ENCODE assay signal across 16 cellular contexts in the genomic region with DNA sequence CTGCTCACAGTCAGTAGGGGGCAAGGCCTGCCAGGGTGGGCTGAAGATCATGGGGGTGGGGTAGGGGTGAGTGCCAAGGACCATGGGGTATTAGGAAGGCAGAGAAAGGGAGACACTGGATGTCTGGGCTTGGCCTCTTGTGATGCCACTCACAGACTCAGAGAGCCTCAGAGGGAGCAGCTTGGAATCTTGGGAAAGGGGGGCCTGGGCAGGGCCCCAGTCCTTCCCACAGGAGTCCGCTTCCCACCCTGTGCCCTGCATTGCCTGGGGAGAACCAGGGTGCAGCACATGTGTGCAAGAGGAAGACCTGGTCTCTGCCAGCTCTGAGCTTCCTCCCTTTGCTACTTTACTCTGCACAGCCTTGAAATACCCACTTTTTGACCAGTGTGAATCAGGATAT. TPM values are rescaled to one million over a fixed set of nuclear protein-coding genes. Genes with fewer than 3 reads are reported as not detected.
A peak's percentile ranks its signal among the peaks of the same experiment; 100 is the strongest.
DNase-seq lines count a peak whose midpoint lies in the region; ATAC-seq and TF ChIP-seq lines count a peak whose summit lies in the region.
"Had no signal": no experiment of that assay in that cellular context is flagged by ENCODE, and none has a peak within 500 bp of the region (broad histone marks: within the 10 kb centered on the region; RNA-seq: fewer than 3 reads in every experiment).

No MANE protein-coding gene starts in this region.

- H3K27ac ChIP-seq in right cardiac atrium (ENCODE audit: low read length) (no peak overlapping the region), neural cell (ENCODE audit: low read length) (no peak overlapping the region), sigmoid colon (no peak overlapping the region), trophoblast cell (ENCODE audit: low read depth, low read length) (no peak overlapping the region)
- H3K27ac ChIP-seq: BLaER1 treated with 17β-estradiol and CSF1 and Interleukin-3, amounts not matched to agents 10 nM and 100 nM had no signal

- H3K4ac ChIP-seq in trophoblast cell (ENCODE audit: low read depth, low read length) = no peak overlapping the region

- DNase-seq in cardiac septum (ENCODE audit: low spot score) (peak; percentile 53), right cardiac atrium (no peak), sigmoid colon (peak; percentile 32), trophoblast cell (no peak), T-helper 9 cell (no peak)
- DNase-seq: 8988T; Calu3; CD8-positive, alpha-beta T cell; GF-D8; HCEC 1CT had no signal

- TF ChIP-seq CTCF in neural cell (IDR thresholded peaks at IDR 0.05; ENCODE audit: poor library complexity, severe bottlenecking) (no peak), sigmoid colon (IDR thresholded peaks at IDR 0.05) (no peak)

- H3K4me3 ChIP-seq in right cardiac atrium (ENCODE audit: low read length) (no peak overlapping the region), neural cell (ENCODE audit: low read length) (peak overlapping the region; percentile 25), sigmoid colon (no peak overlapping the region), trophoblast cell (ENCODE audit: low read depth, low read length) (no peak overlapping the region)
- H3K4me3 ChIP-seq: BLaER1 treated with 17β-estradiol and CSF1 and Interleukin-3, amounts not matched to agents 10 nM and 100 nM; GM12878; GM23338 had no signal

- H3K4me1 ChIP-seq in right cardiac atrium (ENCODE audit: control insufficient read depth, insufficient read depth, low read length) = no peaks in the 10 kb centered on the region
- peaks cover 0 to 16% (median 13%) of the 10 kb centered on the region in 4 donors for H3K4me1 ChIP-seq in sigmoid colon
- peaks cover 11 to 13% of the 10 kb centered on the region in 2 experiments for H3K4me1 ChIP-seq in trophoblast cell (ENCODE audit: control insufficient read depth in 1 of 2, insufficient read depth in 2 of 2, low read length in 2 of 2)

- no peak overlapping the region for H2BK5ac ChIP-seq in trophoblast cell (ENCODE audit: low read depth, low read length, poor library complexity)

- TF ChIP-seq RAD21 in neural cell (conservative IDR thresholded peaks at IDR 0.05) = no peak

- H3K27me3 ChIP-seq in right cardiac atrium (ENCODE audit: control insufficient read depth, insufficient read depth) (no peaks in the 10 kb centered on the region), neural cell (ENCODE audit: insufficient read depth, low read depth, low read length) (peaks cover 19% of the 10 kb centered on the region), sigmoid colon (peaks cover 13 to 61% (median 47%) of the 10 kb centered on the region in 3 donors), trophoblast cell (ENCODE audit: insufficient read depth, low read length) (peaks cover 27% of the 10 kb centered on the region)

- H3K9me2 ChIP-seq in neural cell (ENCODE audit: insufficient read depth, low read length) = no peaks in the 10 kb centered on the region

- no peak overlapping the region for H3K9ac ChIP-seq in neural cell (ENCODE audit: low read length)
- H3K9ac ChIP-seq in trophoblast cell (ENCODE audit: low read length) = no peak overlapping the region
- H3K9ac ChIP-seq: BLaER1 treated with 17β-estradiol and CSF1 and Interleukin-3, amounts not matched to agents 10 nM and 100 nM had no signal

- H3K79me1 ChIP-seq in trophoblast cell (ENCODE audit: low read length) = no peaks in the 10 kb centered on the region

- no peak overlapping the region for H2AFZ ChIP-seq in neural cell (ENCODE audit: low read depth, low read length)
- no peak overlapping the region for H2AFZ ChIP-seq in trophoblast cell (ENCODE audit: insufficient read depth, low read length, poor library complexity)
- H2AFZ ChIP-seq: GM23338 had no signal

- H3K18ac ChIP-seq in trophoblast cell (ENCODE audit: low read length) = no peak overlapping the region

- H2BK120ac ChIP-seq in trophoblast cell (ENCODE audit: insufficient read depth, low read length, poor library complexity) = no peak overlapping the region

- no peak overlapping the region for H3K23ac ChIP-seq in trophoblast cell (ENCODE audit: low read length)

- TF ChIP-seq EP300 in neural cell (conservative IDR thresholded peaks at IDR 0.05; ENCODE audit: poor library complexity, severe bottlenecking) (no peak), sigmoid colon (IDR thresholded peaks at IDR 0.05) (no peak)

- no peaks in the 10 kb centered on the region for H3K36me3 ChIP-seq in neural cell (ENCODE audit: insufficient read depth, low read length)
- H3K36me3 ChIP-seq in sigmoid colon = no peaks in the 10 kb centered on the region
- no peaks in the 10 kb centered on the region for H3K36me3 ChIP-seq in trophoblast cell (ENCODE audit: control insufficient read depth in 1 of 2, insufficient read depth in 2 of 2, low read length in 2 of 2)
- H3K36me3 ChIP-seq: BLaER1 treated with 17β-estradiol and CSF1 and Interleukin-3, amounts not matched to agents 10 nM and 100 nM had no signal

- H3F3A ChIP-seq in neural cell (ENCODE audit: insufficient read depth, low read length, poor library complexity, severe bottlenecking) = no peaks in the 10 kb centered on the region

- no peak overlapping the region for H2AK5ac ChIP-seq in trophoblast cell (ENCODE audit: low read length)

- no peaks in the 10 kb centered on the region for H3K79me2 ChIP-seq in neural cell (replicated peaks; ENCODE audit: insufficient read depth, low read length)
- no peaks in the 10 kb centered on the region for H3K79me2 ChIP-seq in trophoblast cell (ENCODE audit: control insufficient read depth, insufficient read depth, low read length, poor library complexity)

- ATAC-seq in right cardiac atrium = no peak
- no peak for ATAC-seq in GM19455 (IDR thresholded peaks at IDR 0.05; ENCODE audit: unreplicated experiment)
- ATAC-seq: CD8-positive, alpha-beta T cell; GM12878; GM23338 had no signal

- H4K8ac ChIP-seq in trophoblast cell (ENCODE audit: low read depth, low read length) = no peak overlapping the region

- no peak overlapping the region for H4K12ac ChIP-seq in trophoblast cell (ENCODE audit: low read depth, low read length)

- no peak overlapping the region for H3K4me2 ChIP-seq in neural cell (ENCODE audit: low read length)
- H3K4me2 ChIP-seq in trophoblast cell (ENCODE audit: low read length) = no peak overlapping the region
- H3K4me2 ChIP-seq: BLaER1 treated with 17β-estradiol and CSF1 and Interleukin-3, amounts not matched to agents 10 nM and 100 nM had no signal

- WGBS in right cardiac atrium = 94% methylated on average over 1 of the region's 1 CpG
- WGBS in sigmoid colon, 2 donors = 94 to 97% methylated on average over 1 of the region's 1 CpG
- WGBS in trophoblast cell (ENCODE audit: extremely low coverage, insufficient coverage, insufficient read length) = no CpG with 5 or more reads among the region's 1 CpG

- intact Hi-C loops in cardiac septum (cut with DNase I) = no loop called here
- intact Hi-C loops in right cardiac atrium (cut with DNase I) = no loop called here
- intact Hi-C loops in sigmoid colon (cut with DNase I) = no loop called here

- TF ChIP-seq POLR2A in sigmoid colon (IDR thresholded peaks at IDR 0.05) = no peak

- no peaks in the 10 kb centered on the region for H3K9me3 ChIP-seq in right cardiac atrium (ENCODE audit: control insufficient read depth, low read length)
- no peaks in the 10 kb centered on the region for H3K9me3 ChIP-seq in neural cell (ENCODE audit: low read length)
- no peaks in the 10 kb centered on the region for H3K9me3 ChIP-seq in sigmoid colon
- no peaks in the 10 kb centered on the region for H3K9me3 ChIP-seq in trophoblast cell (ENCODE audit: insufficient read depth, low read depth, low read length)

- no peak overlapping the region for H4K91ac ChIP-seq in trophoblast cell (ENCODE audit: low read depth, low read length)

- no peak overlapping the region for H3K14ac ChIP-seq in trophoblast cell (ENCODE audit: low read length)

- no peak overlapping the region for H2BK12ac ChIP-seq in trophoblast cell (ENCODE audit: low read length)

- no peaks in the 10 kb centered on the region for H4K20me1 ChIP-seq in neural cell (ENCODE audit: insufficient read depth)
- H4K20me1 ChIP-seq: BLaER1 treated with 17β-estradiol and CSF1 and Interleukin-3, amounts not matched to agents 10 nM and 100 nM had no signal

TF ChIP-seq in neural cell, 6 proteins besides CTCF, POLR2A, EP300 and RAD21:
- TF ChIP-seq TAF1 (IDR thresholded peaks at IDR 0.05; ENCODE audit: low read depth) (no peak), SMC3 (conservative IDR thresholded peaks at IDR 0.05; ENCODE audit: poor library complexity) (no peak), MXI1 (conservative IDR thresholded peaks at IDR 0.05; ENCODE audit: poor library complexity, severe bottlenecking) (no peak), EZH2 (IDR thresholded peaks at IDR 0.05; ENCODE audit: borderline replicate concordance, insufficient read depth, low read length, poor library complexity, severe bottlenecking) (no peak), POLR2AphosphoS5 (IDR thresholded peaks at IDR 0.05) (no peak)
- TF ChIP-seq, protein P1, sequence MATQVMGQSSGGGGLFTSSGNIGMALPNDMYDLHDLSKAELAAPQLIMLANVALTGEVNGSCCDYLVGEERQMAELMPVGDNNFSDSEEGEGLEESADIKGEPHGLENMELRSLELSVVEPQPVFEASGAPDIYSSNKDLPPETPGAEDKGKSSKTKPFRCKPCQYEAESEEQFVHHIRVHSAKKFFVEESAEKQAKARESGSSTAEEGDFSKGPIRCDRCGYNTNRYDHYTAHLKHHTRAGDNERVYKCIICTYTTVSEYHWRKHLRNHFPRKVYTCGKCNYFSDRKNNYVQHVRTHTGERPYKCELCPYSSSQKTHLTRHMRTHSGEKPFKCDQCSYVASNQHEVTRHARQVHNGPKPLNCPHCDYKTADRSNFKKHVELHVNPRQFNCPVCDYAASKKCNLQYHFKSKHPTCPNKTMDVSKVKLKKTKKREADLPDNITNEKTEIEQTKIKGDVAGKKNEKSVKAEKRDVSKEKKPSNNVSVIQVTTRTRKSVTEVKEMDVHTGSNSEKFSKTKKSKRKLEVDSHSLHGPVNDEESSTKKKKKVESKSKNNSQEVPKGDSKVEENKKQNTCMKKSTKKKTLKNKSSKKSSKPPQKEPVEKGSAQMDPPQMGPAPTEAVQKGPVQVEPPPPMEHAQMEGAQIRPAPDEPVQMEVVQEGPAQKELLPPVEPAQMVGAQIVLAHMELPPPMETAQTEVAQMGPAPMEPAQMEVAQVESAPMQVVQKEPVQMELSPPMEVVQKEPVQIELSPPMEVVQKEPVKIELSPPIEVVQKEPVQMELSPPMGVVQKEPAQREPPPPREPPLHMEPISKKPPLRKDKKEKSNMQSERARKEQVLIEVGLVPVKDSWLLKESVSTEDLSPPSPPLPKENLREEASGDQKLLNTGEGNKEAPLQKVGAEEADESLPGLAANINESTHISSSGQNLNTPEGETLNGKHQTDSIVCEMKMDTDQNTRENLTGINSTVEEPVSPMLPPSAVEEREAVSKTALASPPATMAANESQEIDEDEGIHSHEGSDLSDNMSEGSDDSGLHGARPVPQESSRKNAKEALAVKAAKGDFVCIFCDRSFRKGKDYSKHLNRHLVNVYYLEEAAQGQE (IDR thresholded peaks at IDR 0.05; ENCODE audit: borderline replicate concordance) = no peak

RNA-seq across cellular contexts. Expression of a gene that starts 4.3 kb away (rescaled TPM):
- total RNA-seq in cardiac septum (2.9 TPM), right cardiac atrium (1 to 10 TPM; 3.0 to 5.9 (median 4.6) TPM), sigmoid colon (under 1 TPM; 0.27 to 0.71 (median 0.61) TPM)
- polyA plus RNA-seq in right cardiac atrium (2.2 TPM), neural cell (14.8 and 18.7 TPM in 2 replicates), sigmoid colon (under 1 TPM; 0.23 to 0.60 (median 0.50) TPM)
- polyA minus RNA-seq in neural cell = 43.1 and 50.0 TPM in 2 replicates
- polyA plus RNA-seq in trophoblast cell (2013) = 3.1 and 3.2 TPM in 2 replicates
- total RNA-seq: CD8-positive, alpha-beta T cell; HT-29 had no signal

Comparison
In these comparisons a context has a peak if more than half of its experiments do, and no peak if none do; other contexts are left out.
1. DNase-seq: peak in cardiac septum (single experiment) and sigmoid colon (single experiment); none in right cardiac atrium (0 of 3), trophoblast cell (0 of 2) and T-helper 9 cell (single experiment).